In the genomic region with DNA sequence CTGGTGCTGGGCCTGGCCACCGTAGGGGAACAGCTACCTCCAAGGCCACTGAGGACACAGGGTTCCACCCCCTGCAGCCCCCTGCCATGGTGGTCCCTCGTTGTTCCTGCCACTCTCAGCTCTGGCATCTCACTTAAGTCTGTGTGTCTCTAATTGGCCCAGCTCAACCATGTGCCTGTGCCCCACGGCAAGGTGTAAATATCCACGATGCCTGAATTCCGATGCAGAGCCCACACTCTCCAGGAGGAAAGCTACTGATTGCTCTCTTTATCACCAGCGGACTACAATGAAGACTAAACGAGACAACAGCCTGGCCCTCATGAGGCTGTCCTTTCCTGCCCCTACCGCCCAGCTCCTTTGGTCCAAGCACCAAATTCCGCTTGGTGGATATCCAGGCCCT, we compare ENCODE assay signal across 20 cellular contexts. TPM values are rescaled to one million over a fixed set of nuclear protein-coding genes. Genes with fewer than 3 reads are reported as not detected.
"Had no signal": no experiment of that assay in that cellular context is flagged by ENCODE, and none has a peak within 500 bp of the region (broad histone marks: within the 10 kb centered on the region; RNA-seq: fewer than 3 reads in every experiment).

No MANE protein-coding gene starts in this region.

- H3K27me3 ChIP-seq: ascending aorta, esophagus muscularis mucosa, left lung had no signal

- H3K36me3 Mint-ChIP-seq: naive B cell had no signal

- H3K27ac ChIP-seq: ascending aorta, left lung, tibial artery had no signal

- H3K4me2 ChIP-seq: SK-N-SH had no signal

- H3K4me3 Mint-ChIP-seq: activated CD4-positive, alpha-beta T cell treated with anti-CD3 and anti-CD28 coated beads, Interleukin-2, amount 10 ng/mL, durations not matched to agents 24 days and 14 days; activated CD8-positive, alpha-beta T cell treated with anti-CD3 and anti-CD28 coated beads for 36 hours; activated naive CD4-positive, alpha-beta T cell treated with anti-CD3 and anti-CD28 coated beads for 36 hours; activated T-cell treated with anti-CD3 and anti-CD28 coated beads, Interleukin-2, amount 50 U/mL, for 24 hours; naive B cell had no signal

- H3K9me3 ChIP-seq: ascending aorta, esophagus muscularis mucosa, left lung, mucosa of descending colon, SK-N-SH, tibial artery had no signal

- H3K4me1 Mint-ChIP-seq: naive B cell had no signal

- H3K9ac ChIP-seq: SK-N-SH had no signal

- H3K27ac Mint-ChIP-seq: activated CD4-positive, alpha-beta T cell treated with anti-CD3 and anti-CD28 coated beads, Interleukin-2, amount 10 ng/mL, durations not matched to agents 24 days and 14 days; activated naive CD4-positive, alpha-beta T cell treated with anti-CD3 and anti-CD28 coated beads for 36 hours; activated T-cell treated with anti-CD3 and anti-CD28 coated beads, Interleukin-2, amount 50 U/mL, for 24 hours had no signal

- DNase-seq: activated CD4-positive, alpha-beta T cell treated with anti-CD3 and anti-CD28 coated beads, Interleukin-2, amount 10 ng/mL, durations not matched to agents 24 days and 14 days; activated CD8-positive, alpha-beta T cell treated with anti-CD3 and anti-CD28 coated beads for 36 hours; activated naive CD4-positive, alpha-beta T cell treated with anti-CD3 and anti-CD28 coated beads for 36 hours; activated T-cell treated with anti-CD3 and anti-CD28 coated beads, Interleukin-2, amount 50 U/mL, for 24 hours; effector CD8-positive, alpha-beta T cell; glutamatergic neuron; left lung; mucosa of descending colon; naive B cell; SK-N-SH; stimulated activated CD4-positive, alpha-beta T cell treated with anti-CD3 and anti-CD28 coated beads, Interleukin-12 subunit alpha, Interleukin-12 subunit beta, amount 100 ng/mL, for 4 hours; stimulated activated CD4-positive, alpha-beta T cell treated with anti-CD3 and anti-CD28 coated beads, Interleukin-1b, Interleukin-23, amount 100 ng/mL, for 48 hours; stimulated activated CD8-positive, alpha-beta memory T cell treated with anti-CD3 and anti-CD28 coated beads, Interleukin-4, amount 100 ng/mL, for 48 hours; stimulated activated naive CD4-positive, alpha-beta T cell; tibial artery had no signal

- H3K4me3 ChIP-seq: ascending aorta, left lung, mucosa of descending colon, tibial artery had no signal

- H3K36me3 ChIP-seq: ascending aorta, esophagus muscularis mucosa, left lung, tibial artery had no signal

- H3K4me1 ChIP-seq: ascending aorta had no signal

- H3K9me3 Mint-ChIP-seq: activated CD4-positive, alpha-beta T cell treated with anti-CD3 and anti-CD28 coated beads, Interleukin-2, amount 10 ng/mL, durations not matched to agents 24 days and 14 days; activated CD8-positive, alpha-beta T cell treated with anti-CD3 and anti-CD28 coated beads for 36 hours; activated naive CD4-positive, alpha-beta T cell treated with anti-CD3 and anti-CD28 coated beads for 36 hours; activated T-cell treated with anti-CD3 and anti-CD28 coated beads, Interleukin-2, amount 50 U/mL, for 24 hours; naive B cell had no signal

- H3K27me3 Mint-ChIP-seq: activated CD4-positive, alpha-beta T cell treated with anti-CD3 and anti-CD28 coated beads, Interleukin-2, amount 10 ng/mL, durations not matched to agents 24 days and 14 days; activated CD8-positive, alpha-beta T cell treated with anti-CD3 and anti-CD28 coated beads for 36 hours; activated T-cell treated with anti-CD3 and anti-CD28 coated beads, Interleukin-2, amount 50 U/mL, for 24 hours had no signal

- ATAC-seq: activated CD8-positive, alpha-beta T cell treated with anti-CD3 and anti-CD28 coated beads for 36 hours; left lung; mucosa of descending colon had no signal

RNA-seq across cellular contexts. Expression of a gene that starts 17.0 kb away (rescaled TPM):
- total RNA-seq: activated CD4-positive, alpha-beta T cell treated with anti-CD3 and anti-CD28 coated beads, Interleukin-2, amount 10 ng/mL, durations not matched to agents 24 days and 14 days; activated CD8-positive, alpha-beta T cell treated with anti-CD3 and anti-CD28 coated beads for 36 hours; activated naive CD4-positive, alpha-beta T cell treated with anti-CD3 and anti-CD28 coated beads for 36 hours; ascending aorta; esophagus muscularis mucosa; left lung; posterior vena cava had no signal
- polyA plus RNA-seq: keratinocyte, urinary bladder had no signal
